ENCODE assay signal across 14 cellular contexts in genomic region chr18:9146224-9146623, GRCh38. TPM values are rescaled to one million over a fixed set of nuclear protein-coding genes. Genes with fewer than 3 reads are reported as not detected.
DNase-seq lines count a peak whose midpoint lies in the region; ATAC-seq, FAIRE-seq and TF ChIP-seq lines count a peak whose summit lies in the region.
"Had no signal": no experiment of that assay in that cellular context is flagged by ENCODE, and none has a peak within 500 bp of the region (broad histone marks: within the 10 kb centered on the region; RNA-seq: fewer than 3 reads in every experiment).

No MANE protein-coding gene starts in this region.

- no peak overlapping the region for H3K4me3 Mint-ChIP-seq in CD14-positive monocyte
- no peak overlapping the region for H3K4me3 Mint-ChIP-seq in activated CD8-positive, alpha-beta T cell treated with anti-CD3 and anti-CD28 coated beads, Interleukin-2, amount 10 ng/mL, durations not matched to agents 7 days and 5 days

- DNase-seq in CD14-positive monocyte (ENCODE audit: low spot score) (no peak), GM19239 (ENCODE audit: insufficient read length, low spot score) (no peak), cerebellar cortex (ENCODE audit: low spot score) (no peak), aorta (no peak), GM19238 (ENCODE audit: insufficient read length, low spot score) (no peak)
- no peak for DNase-seq in activated CD8-positive, alpha-beta T cell treated with anti-CD3 and anti-CD28 coated beads, Interleukin-2, amount 10 ng/mL, durations not matched to agents 7 days and 5 days
- DNase-seq: central memory CD4-positive, alpha-beta T cell; islet precursor cell; KG1; NCI-H146; posterior cingulate gyrus had no signal

- H3K27me3 ChIP-seq in neutrophil, result no peaks in the 10 kb centered on the region
- H3K27me3 ChIP-seq in aorta (ENCODE audit: control insufficient read depth in 1 of 2, insufficient read depth in 2 of 2, low read length in 1 of 2), result no peaks in the 10 kb centered on the region

- 84 to 85% methylated on average over 1 of the region's 1 CpG for WGBS in aorta, 2 donors

- no peaks in the 10 kb centered on the region for H3K27me3 Mint-ChIP-seq in CD14-positive monocyte (ENCODE audit: low read depth in 3 of 3)
- H3K27me3 Mint-ChIP-seq in activated CD8-positive, alpha-beta T cell treated with anti-CD3 and anti-CD28 coated beads, Interleukin-2, amount 10 ng/mL, durations not matched to agents 7 days and 5 days (ENCODE audit: low read depth), result no peaks in the 10 kb centered on the region

- no peak for ATAC-seq in activated CD8-positive, alpha-beta T cell treated with anti-CD3 and anti-CD28 coated beads, Interleukin-2, amount 10 ng/mL, durations not matched to agents 7 days and 5 days
- no peak for ATAC-seq in aorta (ENCODE audit: low FRiP score)

- H3K36me3 Mint-ChIP-seq in CD14-positive monocyte, result peaks cover 0 to 2% of the 10 kb centered on the region in 2 donors
- H3K36me3 Mint-ChIP-seq in activated CD8-positive, alpha-beta T cell treated with anti-CD3 and anti-CD28 coated beads, Interleukin-2, amount 10 ng/mL, durations not matched to agents 7 days and 5 days (ENCODE audit: low read depth), result peaks cover 18% of the 10 kb centered on the region

- TF ChIP-seq CTCF in CD14-positive monocyte (IDR thresholded peaks at IDR 0.05) (no peak), neutrophil (IDR thresholded peaks at IDR 0.05) (no peak)

- no peak overlapping the region for H3K4me3 ChIP-seq in neutrophil (ENCODE audit: low read depth in 1 of 2, low read length in 1 of 2)
- H3K4me3 ChIP-seq in aorta (ENCODE audit: low read length in 2 of 2), result no peak overlapping the region

- H3K9me3 ChIP-seq in neutrophil (no peaks in the 10 kb centered on the region), aorta (ENCODE audit: control insufficient read depth, low read length) (no peaks in the 10 kb centered on the region)

- no peaks in the 10 kb centered on the region for H3K36me3 ChIP-seq in neutrophil
- no peaks in the 10 kb centered on the region for H3K36me3 ChIP-seq in aorta (ENCODE audit: control insufficient read depth in 1 of 2, insufficient read depth in 2 of 2, low read length in 1 of 2)

- peak; percentile 82 for FAIRE-seq in GM19239 (lab: Jason Lieb, UNC)
- FAIRE-seq: G401.6 had no signal

- intact Hi-C loops in CD14-positive monocyte (cut with micrococcal nuclease) (no loop called here), aorta (cut with DNase I) (loop anchor here in 1 of 2 donors (2.0 kb wide), 1 partner anchor 73 kb away; no protein-coding TSS in a partner anchor)

- no peaks in the 10 kb centered on the region for H3K9me3 Mint-ChIP-seq in CD14-positive monocyte
- no peaks in the 10 kb centered on the region for H3K9me3 Mint-ChIP-seq in activated CD8-positive, alpha-beta T cell treated with anti-CD3 and anti-CD28 coated beads, Interleukin-2, amount 10 ng/mL, durations not matched to agents 7 days and 5 days (ENCODE audit: insufficient read depth)

- H3K27ac ChIP-seq in neutrophil, result peak overlapping the region; percentile 87
- H3K27ac ChIP-seq in aorta (ENCODE audit: low read depth in 1 of 2, low read length in 2 of 2), result peak overlapping the region in 1 of 2 donors; percentile 33
- H3K27ac ChIP-seq: RWPE1 had no signal

- CTCF ChIA-PET in activated CD8-positive, alpha-beta T cell treated with anti-CD3 and anti-CD28 coated beads, Interleukin-2, amount 10 ng/mL, durations not matched to agents 7 days and 5 days (lab: Charles Lee), result interaction anchor here (1.0 to 2.5 kb wide), 4 partner anchors 8 to 72 kb away, joined by 3 to 35 read pairs (median 8); no protein-coding TSS in a partner anchor

- POLR2A ChIA-PET in activated CD8-positive, alpha-beta T cell treated with anti-CD3 and anti-CD28 coated beads, Interleukin-2, amount 10 ng/mL, durations not matched to agents 7 days and 5 days (lab: Charles Lee), result interaction anchor here (0.6 kb wide), 1 partner anchor 371 kb away, joined by 5 read pairs; no protein-coding TSS in a partner anchor

- H3K27ac Mint-ChIP-seq in CD14-positive monocyte, result peak overlapping the region in 6 of 7 donors; percentile 33 to 76 (median 62)
- H3K27ac Mint-ChIP-seq in activated CD8-positive, alpha-beta T cell treated with anti-CD3 and anti-CD28 coated beads, Interleukin-2, amount 10 ng/mL, durations not matched to agents 7 days and 5 days, result peak overlapping the region; percentile 32

- H3K4me1 ChIP-seq in neutrophil (ENCODE audit: control insufficient read depth in 1 of 2, insufficient read depth in 1 of 2, low read depth in 1 of 2, low read length in 1 of 2) (peaks cover 57 to 82% of the 10 kb centered on the region in 2 experiments), aorta (ENCODE audit: control insufficient read depth in 1 of 2, insufficient read depth in 2 of 2, low read length in 2 of 2) (peaks cover 0 to 5% of the 10 kb centered on the region in 2 donors)

- H3K4me1 Mint-ChIP-seq in CD14-positive monocyte, result peaks cover 76% of the 10 kb centered on the region
- peaks cover 76% of the 10 kb centered on the region for H3K4me1 Mint-ChIP-seq in activated CD8-positive, alpha-beta T cell treated with anti-CD3 and anti-CD28 coated beads, Interleukin-2, amount 10 ng/mL, durations not matched to agents 7 days and 5 days (ENCODE audit: low read depth)

RNA-seq across cellular contexts. Expression of gene ANKRD12, which starts 9.6 kb away (rescaled TPM):
- polyA plus RNA-seq in CD14-positive monocyte, result 10 to 100 TPM; 15.4 to 15.5 TPM
- 10 to 100 TPM; 60.8 to 68.9 TPM for total RNA-seq in activated CD8-positive, alpha-beta T cell treated with anti-CD3 and anti-CD28 coated beads, Interleukin-2, amount 10 ng/mL, durations not matched to agents 7 days and 5 days
- 100 to 1,000 TPM in 1 of 2 donors, 10 to 100 TPM in 1; 86.5 to 112 TPM for total RNA-seq in aorta
- polyA plus RNA-seq in aorta, result 10 to 100 TPM in 1 of 2 donors, 1 to 10 TPM in 1; 7.6 to 13.4 TPM

RNA-seq across cellular contexts. Expression of gene NDUFV2, which starts 43.7 kb away (rescaled TPM):
- polyA plus RNA-seq in CD14-positive monocyte (100 to 1,000 TPM; 162 to 184 TPM), aorta (100 to 1,000 TPM; 114 to 150 TPM)
- total RNA-seq in activated CD8-positive, alpha-beta T cell treated with anti-CD3 and anti-CD28 coated beads, Interleukin-2, amount 10 ng/mL, durations not matched to agents 7 days and 5 days, result 100 to 1,000 TPM; 200 to 206 TPM
- total RNA-seq in aorta, result 100 to 1,000 TPM in 1 of 2 donors, 10 to 100 TPM in 1; 83.8 to 112 TPM
